Comparison of ENCODE assay signal across 12 cellular contexts in the genomic region with DNA sequence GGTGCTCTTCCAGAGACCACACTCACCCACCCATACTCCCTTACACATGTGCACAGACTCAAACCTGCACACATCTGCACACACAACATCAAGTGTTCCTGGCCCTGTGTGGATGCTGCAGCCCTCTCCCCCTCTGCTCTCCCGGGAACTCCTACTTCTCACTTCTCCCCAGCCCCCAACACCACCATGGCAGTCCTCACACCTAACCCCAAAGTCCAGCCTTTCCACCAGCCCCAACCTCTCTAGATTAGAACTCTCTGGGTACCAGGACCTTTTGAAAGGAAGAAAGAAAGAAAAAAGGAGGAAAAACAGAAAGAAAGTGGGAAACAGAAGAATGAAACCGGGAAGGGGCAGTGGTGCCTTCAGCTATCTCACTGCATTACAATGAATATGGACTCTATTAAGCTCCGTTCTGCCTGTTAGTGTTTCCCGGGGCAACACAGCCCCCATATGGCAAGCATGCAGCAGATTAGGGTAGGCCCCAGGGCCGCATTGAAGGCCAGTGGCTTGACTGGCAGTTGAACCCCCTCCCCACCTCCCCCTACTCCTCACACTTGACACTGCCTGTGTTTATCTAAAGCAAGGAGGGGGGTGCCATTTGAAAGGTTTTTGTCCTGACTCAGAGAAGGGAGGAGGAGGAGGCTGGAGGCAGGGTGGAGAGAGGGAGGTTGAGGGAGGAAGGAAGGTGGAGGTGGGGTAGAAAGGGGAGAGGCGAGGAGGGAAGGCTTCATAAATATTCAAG. TPM values are rescaled to one million over a fixed set of nuclear protein-coding genes. Genes with fewer than 3 reads are reported as not detected.
DNase-seq lines count a peak whose midpoint lies in the region; ATAC-seq and TF ChIP-seq lines count a peak whose summit lies in the region.
"Had no signal": no experiment of that assay in that cellular context is flagged by ENCODE, and none has a peak within 500 bp of the region (broad histone marks: within the 10 kb centered on the region; RNA-seq: fewer than 3 reads in every experiment).

No MANE protein-coding gene starts in this region.

- WGBS in hepatocyte (ENCODE audit: low lambda C conversion rate, missing lambda C conversion rate), result 29% methylated on average over 6 of the region's 6 CpGs

- no peaks in the 10 kb centered on the region for H3K36me3 Mint-ChIP-seq in GM23338 (ENCODE audit: low read depth)
- H3K36me3 Mint-ChIP-seq: IgD-negative memory B cell had no signal

- H4K20me1 ChIP-seq in GM23338 (replicated peaks; ENCODE audit: insufficient read depth) (no peaks in the 10 kb centered on the region), hepatocyte (ENCODE audit: insufficient read depth, poor library complexity, severe bottlenecking) (no peaks in the 10 kb centered on the region)

- TF ChIP-seq CTCF in GM23338 (conservative IDR thresholded peaks at IDR 0.05; ENCODE audit: low read depth in 2 of 2) (0 out of 4 replicates have a peak, but pooled peaks of 1 of the 2 experiments have one; percentile 13), hepatocyte (IDR thresholded peaks at IDR 0.05; ENCODE audit: poor library complexity) (no peak)

- H3K4me1 ChIP-seq in GM23338 (ENCODE audit: insufficient read depth) (peaks cover 39% of the 10 kb centered on the region), hepatocyte (ENCODE audit: insufficient read depth) (peaks cover 26% of the 10 kb centered on the region), skeletal muscle satellite cell (ENCODE audit: control insufficient read depth, insufficient read depth, low read length) (peaks cover 34% of the 10 kb centered on the region)

- H3K9me3 Mint-ChIP-seq in GM23338, result no peaks in the 10 kb centered on the region; the same call in 2 of the 3 replicates
- H3K9me3 Mint-ChIP-seq: IgD-negative memory B cell had no signal

- H3K79me2 ChIP-seq in GM23338 (replicated peaks; ENCODE audit: insufficient read depth) (no peaks in the 10 kb centered on the region), hepatocyte (peaks cover 24% of the 10 kb centered on the region)

- H3K4me3 ChIP-seq in GM23338, result no peak overlapping the region
- H3K4me3 ChIP-seq in hepatocyte, result no peak overlapping the region
- H3K4me3 ChIP-seq in skeletal muscle satellite cell (ENCODE audit: low read length), result peak overlapping the region; percentile 22
- H3K4me3 ChIP-seq: lung had no signal

- H3K27ac Mint-ChIP-seq in GM23338, result peak overlapping the region; percentile 90
- H3K27ac Mint-ChIP-seq: IgD-negative memory B cell had no signal

- H3K27ac ChIP-seq in GM23338 (ENCODE audit: low read depth) (peak overlapping the region; percentile 81; the same call in 1 of the 2 replicates), hepatocyte (peak overlapping the region; percentile 44)

- H3K9ac ChIP-seq in skeletal muscle satellite cell (ENCODE audit: low read depth, low read length), result peak overlapping the region; percentile 53

- H3K4me3 Mint-ChIP-seq in GM23338, result peak overlapping the region; percentile 56; the same call in 2 of the 3 replicates
- H3K4me3 Mint-ChIP-seq: IgD-negative memory B cell had no signal

- peaks cover 50% of the 10 kb centered on the region for H3K4me1 Mint-ChIP-seq in GM23338

- peak; percentile 83 for DNase-seq in GM23338 (ENCODE audit: low spot score)
- DNase-seq in RPMI7951 (ENCODE audit: low read depth), result peak; percentile 72
- peak; percentile 21 for DNase-seq in hepatocyte (ENCODE audit: low spot score)
- DNase-seq in T-helper 2 cell, result no peak
- DNase-seq in stimulated activated naive CD4-positive, alpha-beta T cell treated with Interleukin-2 at 50 U/mL for 16 hours (lab: John Stamatoyannopoulos, UW), result no peak
- DNase-seq: cortex of kidney, HCEC 1CT had no signal

- H2AFZ ChIP-seq in GM23338, result peak overlapping the region; percentile 33; the same call in 1 of the 2 replicates
- no peak overlapping the region for H2AFZ ChIP-seq in hepatocyte

- peak; percentile 83 for ATAC-seq in GM23338
- ATAC-seq in GM21367 (IDR thresholded peaks at IDR 0.05; ENCODE audit: unreplicated experiment), result no peak
- ATAC-seq in GM19035 (IDR thresholded peaks at IDR 0.05; ENCODE audit: unreplicated experiment), result no peak

- H3K27me3 Mint-ChIP-seq in GM23338 (ENCODE audit: insufficient read depth, low read depth, poor library complexity), result peaks cover 15% of the 10 kb centered on the region

- H3K27me3 ChIP-seq in GM23338 (ENCODE audit: insufficient read depth) (no peaks in the 10 kb centered on the region), hepatocyte (no peaks in the 10 kb centered on the region), skeletal muscle satellite cell (ENCODE audit: control insufficient read depth, insufficient read depth, low read length) (no peaks in the 10 kb centered on the region)

- no peaks in the 10 kb centered on the region for H3K36me3 ChIP-seq in GM23338 (ENCODE audit: insufficient read depth)
- H3K36me3 ChIP-seq in hepatocyte (replicated peaks; ENCODE audit: insufficient read depth, low read depth), result no peaks in the 10 kb centered on the region
- no peaks in the 10 kb centered on the region for H3K36me3 ChIP-seq in skeletal muscle satellite cell (ENCODE audit: insufficient read depth, low read length)

- H3K4me2 ChIP-seq in GM23338, result peak overlapping the region; percentile 25
- peak overlapping the region; percentile 40 for H3K4me2 ChIP-seq in hepatocyte
- H3K4me2 ChIP-seq in skeletal muscle satellite cell (ENCODE audit: low read length), result peak overlapping the region; percentile 64

- H3K9me2 ChIP-seq in GM23338 (ENCODE audit: insufficient read depth) (no peaks in the 10 kb centered on the region), hepatocyte (replicated peaks; ENCODE audit: insufficient read depth) (no peaks in the 10 kb centered on the region)

- H3K9me3 ChIP-seq in hepatocyte (ENCODE audit: low read depth) (no peaks in the 10 kb centered on the region), skeletal muscle satellite cell (replicated peaks; ENCODE audit: low read length) (no peaks in the 10 kb centered on the region)

- no peaks in the 10 kb centered on the region for H3F3A ChIP-seq in GM23338 (replicated peaks; ENCODE audit: low read depth)

TF ChIP-seq in GM23338, 12 proteins besides CTCF, POLR2A, EP300 and RAD21:
- TF ChIP-seq POLR2AphosphoS5 (IDR thresholded peaks at IDR 0.05; ENCODE audit: low read depth) (no peak), STAT1 (IDR thresholded peaks at IDR 0.05; ENCODE audit: unreplicated experiment) (no peak)

RNA-seq across cellular contexts. Expression of gene BOC, which starts 30.1 kb away (rescaled TPM):
- 3.0 and 4.1 TPM in 2 replicates for total RNA-seq in GM23338 (2014; rRNA removed; shearing (Covaris generic))
- polyA plus RNA-seq in GM23338 (2016; fragmentation: Nextera tagmentation; extraction: Ambion mirVana) (2.1 and 3.2 TPM in 2 replicates), hepatocyte (24.0 and 28.2 TPM in 2 replicates)
- total RNA-seq in RPMI7951 (2014; rRNA removed; shearing (Covaris generic)), result 9.6 and 17.3 TPM in 2 replicates
- 17.9 and 20.4 TPM in 2 replicates for total RNA-seq in hepatocyte
- 0.76 and 3.7 TPM in 2 replicates for total RNA-seq in skeletal muscle satellite cell (2012; rRNA removed)

Comparison
In these comparisons a context has a peak if more than half of its experiments do, and no peak if none do; other contexts are left out.
1. DNase-seq: peak in GM23338 (single experiment), RPMI7951 (single experiment) and hepatocyte (single experiment); none in T-helper 2 cell (0 of 5) and stimulated activated naive CD4-positive, alpha-beta T cell treated with Interleukin-2 at 50 U/mL for 16 hours (single experiment).
2. Peak in every context shown above with its lines, with median percentiles within 50 percentile points of each other: H3K4me2 ChIP-seq.